ENCODE assay signal across 18 cellular contexts in the genomic region with DNA sequence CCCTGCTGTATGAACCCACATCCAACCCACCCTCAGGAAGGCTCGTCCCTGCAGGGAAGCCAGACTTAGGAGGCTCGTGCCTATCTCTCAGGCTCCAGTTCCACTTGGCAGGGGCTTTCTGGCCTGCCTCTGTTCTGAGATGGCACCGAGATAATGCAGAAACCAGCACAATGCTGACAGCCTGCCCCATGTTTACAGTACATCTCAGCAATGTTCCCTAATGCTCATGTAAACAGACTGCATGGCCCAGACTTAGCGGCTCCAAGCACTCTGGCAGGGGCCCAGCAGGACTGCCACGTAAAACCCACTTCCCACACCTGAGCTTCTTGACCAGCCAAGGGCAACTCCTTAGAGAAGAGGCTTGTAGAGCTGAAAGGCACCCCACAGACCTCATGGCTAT.
DNase-seq lines count a peak whose midpoint lies in the region; ATAC-seq and TF ChIP-seq lines count a peak whose summit lies in the region.
"Had no signal": no experiment of that assay in that cellular context is flagged by ENCODE, and none has a peak within 500 bp of the region (broad histone marks: within the 10 kb centered on the region; RNA-seq: fewer than 3 reads in every experiment).

No MANE protein-coding gene starts in this region.

- TF ChIP-seq CTCF in BE2C (IDR thresholded peaks at IDR 0.05; ENCODE audit: low read depth, low read length): no peak
- no peak for TF ChIP-seq CTCF in lower lobe of right lung (IDR thresholded peaks at IDR 0.05)
- no peak for TF ChIP-seq CTCF in GM13976 (IDR thresholded peaks at IDR 0.05; ENCODE audit: borderline replicate concordance, control extremely low read depth, extremely low read depth, insufficient read depth, missing control alignments)

- H3K4me1 ChIP-seq in BE2C (no peaks in the 10 kb centered on the region), lower lobe of right lung (no peaks in the 10 kb centered on the region)
- H3K4me1 ChIP-seq: Caco-2 had no signal

- H3K9me3 ChIP-seq in BE2C: no peaks in the 10 kb centered on the region
- no peaks in the 10 kb centered on the region for H3K9me3 ChIP-seq in lower lobe of right lung
- H3K9me3 ChIP-seq: Caco-2, ovary had no signal

- peak overlapping the region; percentile 41 for H3K27ac ChIP-seq in lower lobe of right lung
- H3K27ac ChIP-seq: cardiac muscle cell, ovary, PC-9 had no signal

- DNase-seq in BE2C (peak; percentile 11), M059J (ENCODE audit: low read depth) (peak; percentile 66), NCI-H345 (lab: John Stamatoyannopoulos, UW) (peak; percentile 86), lower lobe of right lung (peak; percentile 61), GM13976 (ENCODE audit: low spot score) (no peak)
- no peak for DNase-seq in activated CD4-positive, alpha-beta T cell treated with anti-CD3 and anti-CD28 coated beads, Interleukin-2, amount 50 U/mL, for 4 hours
- DNase-seq: activated CD4-positive, alpha-beta T cell treated with anti-CD3 and anti-CD28 coated beads, Interleukin-2, amount 50 U/mL, for 1 hour; activated naive CD8-positive, alpha-beta T cell treated with anti-CD3 and anti-CD28 coated beads, Interleukin-2, amount 10 ng/mL, durations not matched to agents 7 days and 5 days; activated T-cell treated with anti-CD3 and anti-CD28 coated beads, Interleukin-2, amount 50 U/mL, for 24 hours; Caco-2; hypothalamus; NCI-H2107; PC-9; trophoblast cell had no signal

- in situ Hi-C loops in GM13976 (cut with MboI; ENCODE audit: low sequenced_read_pairs, unreplicated experiment): no loop called here

- H3K36me3 ChIP-seq in BE2C: no peaks in the 10 kb centered on the region
- H3K36me3 ChIP-seq in lower lobe of right lung: no peaks in the 10 kb centered on the region
- H3K36me3 ChIP-seq: cardiac muscle cell, ovary had no signal

- peak; percentile 62 to 71 for ATAC-seq in lower lobe of right lung
- ATAC-seq in GM18861 (IDR thresholded peaks at IDR 0.05; ENCODE audit: unreplicated experiment): no peak
- no peak for ATAC-seq in HG03045 (IDR thresholded peaks at IDR 0.05; ENCODE audit: unreplicated experiment)

- H3K4me3 ChIP-seq in BE2C (ENCODE audit: low read depth, low read length): no peak overlapping the region
- no peak overlapping the region for H3K4me3 ChIP-seq in lower lobe of right lung
- H3K4me3 ChIP-seq: cardiac muscle cell, ovary, PC-9 had no signal

- H3K27me3 ChIP-seq in BE2C (no peaks in the 10 kb centered on the region), lower lobe of right lung (ENCODE audit: low read depth) (no peaks in the 10 kb centered on the region)
- H3K27me3 ChIP-seq: cardiac muscle cell, ovary had no signal

- intact Hi-C loops in lower lobe of right lung (cut with DNase I): no loop called here

Comparison
In these comparisons a context has a peak if more than half of its experiments do, and no peak if none do; other contexts are left out.
1. DNase-seq: peak in BE2C (single experiment), M059J (single experiment), NCI-H345 (single experiment) and lower lobe of right lung (single experiment); none in activated CD4-positive, alpha-beta T cell treated with anti-CD3 and anti-CD28 coated beads, Interleukin-2, amount 50 U/mL, for 4 hours (0 of 2) and GM13976 (single experiment).
2. ATAC-seq: peak in lower lobe of right lung (2 of 2); none in GM18861 (single experiment) and HG03045 (single experiment).